21 cellular contexts compared by ENCODE assay signal in the genomic region with DNA sequence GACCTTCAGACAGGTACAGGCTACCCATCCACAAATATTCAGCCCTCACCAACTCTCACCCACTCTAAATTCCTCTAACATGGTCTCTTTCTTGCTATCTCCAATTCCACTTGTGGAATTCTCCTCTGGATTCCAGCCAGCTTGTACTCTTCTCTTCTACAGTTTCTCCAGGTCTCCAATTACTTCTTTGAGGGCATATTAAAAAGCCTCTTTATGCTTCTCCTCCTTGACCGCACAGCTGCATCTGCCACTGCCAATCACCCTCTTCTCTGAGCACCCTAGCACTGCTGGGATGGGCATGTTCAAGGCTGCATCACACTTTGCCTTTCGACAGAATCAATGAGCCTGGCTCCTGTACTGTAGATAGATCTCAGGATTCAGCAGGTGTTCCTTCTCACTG.
A peak's percentile ranks its signal among the peaks of the same experiment; 100 is the strongest.
DNase-seq lines count a peak whose midpoint lies in the region; ATAC-seq and TF ChIP-seq lines count a peak whose summit lies in the region.
"Had no signal": no experiment of that assay in that cellular context is flagged by ENCODE, and none has a peak within 500 bp of the region (broad histone marks: within the 10 kb centered on the region; RNA-seq: fewer than 3 reads in every experiment).

No MANE protein-coding gene starts in this region.

- no peak overlapping the region for H2AK5ac ChIP-seq in neuronal stem cell (ENCODE audit: low read depth, low read length)

- H3K79me1 ChIP-seq in neuronal stem cell (ENCODE audit: low read depth, low read length), result no peaks in the 10 kb centered on the region

- no peak for TF ChIP-seq POLR2A in vagina (IDR thresholded peaks at IDR 0.05)

- no peaks in the 10 kb centered on the region for H3K9me3 ChIP-seq in cardiac muscle cell (ENCODE audit: low read depth)
- H3K9me3 ChIP-seq in neuronal stem cell (replicated peaks in 1 of 2; ENCODE audit: control insufficient read depth in 2 of 2, insufficient read depth in 1 of 2, low read depth in 1 of 2, low read length in 2 of 2), result no peaks in the 10 kb centered on the region
- H3K9me3 ChIP-seq in vagina, result no peaks in the 10 kb centered on the region
- H3K9me3 ChIP-seq: A549, ovary, upper lobe of left lung had no signal

- no peak overlapping the region for H3K4me3 ChIP-seq in cardiac muscle cell
- no peak overlapping the region for H3K4me3 ChIP-seq in neuronal stem cell (ENCODE audit: low read length in 2 of 2)
- no peak overlapping the region for H3K4me3 ChIP-seq in vagina
- H3K4me3 ChIP-seq: A549, ovary, skin epidermis, upper lobe of left lung had no signal

- DNase-seq in cardiac muscle cell (ENCODE audit: low read depth in 1 of 2, low spot score in 1 of 2) (peak in 1 of 2 donors; percentile 48), left ventricle myocardium superior (no peak), neuronal stem cell (ENCODE audit: low spot score) (no peak), vagina (ENCODE audit: extremely low spot score in 2 of 2) (no peak)
- DNase-seq in activated T-helper 1 cell treated with anti-CD3 and anti-CD28 coated beads, Interleukin-12 subunit alpha, Interleukin-12 subunit beta, Interleukin-2, Interleukin-4 antibody, amounts not matched to agents 30 ng/mL and 10 ng/mL and 1 ng/mL, durations not matched to agents 14 hours and 24 hours and 36 hours (ENCODE audit: low spot score), result no peak
- DNase-seq: activated CD4-positive, alpha-beta T cell treated with anti-CD3 and anti-CD28 coated beads for 1 hour; H7; KG1; naive B cell; NCI-H2029 treated with DMSO at 0.1 percent for 48 hours; ovary; stimulated activated CD4-positive, alpha-beta T cell treated with anti-CD3 and anti-CD28 coated beads, Interleukin-2, amount 100 ng/mL, for 48 hours; stimulated activated naive CD8-positive, alpha-beta T cell treated with anti-CD3 and anti-CD28 coated beads, Interleukin-15, Interleukin-2, amounts not matched to agents 100 U/mL and 50 U/mL, for 24 hours; T1000; upper lobe of left lung had no signal

- H3K14ac ChIP-seq in neuronal stem cell (ENCODE audit: low read length), result no peak overlapping the region

- no peak overlapping the region for H3K27ac Mint-ChIP-seq in activated T-helper 1 cell treated with anti-CD3 and anti-CD28 coated beads, Interleukin-12 subunit alpha, Interleukin-12 subunit beta, Interleukin-2, Interleukin-4 antibody, amounts not matched to agents 30 ng/mL and 10 ng/mL and 1 ng/mL, durations not matched to agents 14 hours and 24 hours and 36 hours
- H3K27ac Mint-ChIP-seq: activated naive CD4-positive, alpha-beta T cell treated with anti-CD3 and anti-CD28 coated beads, Interleukin-2, amount 50 U/mL, for 72 hours had no signal

- H3K27ac ChIP-seq in cardiac muscle cell (peak overlapping the region; percentile 85), cingulate gyrus (ENCODE audit: low read depth, low read length) (peak overlapping the region; percentile 96), neuronal stem cell (replicated peaks; ENCODE audit: low read length) (no peak overlapping the region), vagina (peak overlapping the region; percentile 30)
- H3K27ac ChIP-seq: A549 had no signal

- intact Hi-C loops in left ventricle myocardium superior (cut with micrococcal nuclease) (no loop called here), vagina (cut with DNase I) (no loop called here)
- intact Hi-C loops in activated T-helper 1 cell treated with anti-CD3 and anti-CD28 coated beads, Interleukin-12 subunit alpha, Interleukin-12 subunit beta, Interleukin-2, Interleukin-4 antibody, amounts not matched to agents 30 ng/mL and 10 ng/mL and 1 ng/mL, durations not matched to agents 14 hours and 24 hours and 36 hours (cut with micrococcal nuclease), result no loop called here

- no peak overlapping the region for H4K8ac ChIP-seq in neuronal stem cell (ENCODE audit: low read depth, low read length)

- H2BK5ac ChIP-seq in neuronal stem cell (ENCODE audit: low read length), result no peak overlapping the region

- H3K4ac ChIP-seq in neuronal stem cell (ENCODE audit: low read length), result no peak overlapping the region

- H3K4me1 Mint-ChIP-seq in activated T-helper 1 cell treated with anti-CD3 and anti-CD28 coated beads, Interleukin-12 subunit alpha, Interleukin-12 subunit beta, Interleukin-2, Interleukin-4 antibody, amounts not matched to agents 30 ng/mL and 10 ng/mL and 1 ng/mL, durations not matched to agents 14 hours and 24 hours and 36 hours (ENCODE audit: low read depth), result no peaks in the 10 kb centered on the region

- H3K4me1 ChIP-seq in cardiac muscle cell (ENCODE audit: low read depth), result peaks cover 25% of the 10 kb centered on the region
- peaks cover 11 to 19% of the 10 kb centered on the region in 2 donors for H3K4me1 ChIP-seq in neuronal stem cell (ENCODE audit: control insufficient read depth in 2 of 2, insufficient read depth in 1 of 2, low read depth in 1 of 2, low read length in 2 of 2)
- peaks cover 24% of the 10 kb centered on the region for H3K4me1 ChIP-seq in vagina
- H3K4me1 ChIP-seq: A549, upper lobe of left lung had no signal

- H2BK12ac ChIP-seq in neuronal stem cell (ENCODE audit: low read length), result no peak overlapping the region

- no peak overlapping the region for H3K4me3 Mint-ChIP-seq in activated T-helper 1 cell treated with anti-CD3 and anti-CD28 coated beads, Interleukin-12 subunit alpha, Interleukin-12 subunit beta, Interleukin-2, Interleukin-4 antibody, amounts not matched to agents 30 ng/mL and 10 ng/mL and 1 ng/mL, durations not matched to agents 14 hours and 24 hours and 36 hours
- H3K4me3 Mint-ChIP-seq: naive B cell had no signal

- no peak for ATAC-seq in left ventricle myocardium superior
- no peak for ATAC-seq in GM19452 (IDR thresholded peaks at IDR 0.05; ENCODE audit: unreplicated experiment)
- ATAC-seq in HG03280 (IDR thresholded peaks at IDR 0.05; ENCODE audit: unreplicated experiment), result no peak
- ATAC-seq: A549; activated naive CD4-positive, alpha-beta T cell treated with anti-CD3 and anti-CD28 coated beads, Interleukin-2, amount 50 U/mL, for 72 hours; stimulated activated naive CD8-positive, alpha-beta T cell treated with anti-CD3 and anti-CD28 coated beads, Interleukin-15, Interleukin-2, amounts not matched to agents 100 U/mL and 50 U/mL, for 24 hours had no signal

- H3K18ac ChIP-seq in neuronal stem cell (ENCODE audit: low read length), result no peak overlapping the region

- WGBS in neuronal stem cell (ENCODE audit: extremely low coverage in 2 of 2, insufficient read length in 2 of 2, insufficient replicate concordance in 1 of 2), 2 donors, result no CpG with 5 or more reads among the region's 2 CpGs

- no peaks in the 10 kb centered on the region for H3K27me3 ChIP-seq in cardiac muscle cell
- no peaks in the 10 kb centered on the region for H3K27me3 ChIP-seq in neuronal stem cell (ENCODE audit: control insufficient read depth in 3 of 3, insufficient read depth in 3 of 3, low read depth in 1 of 3, low read length in 3 of 3)
- H3K27me3 ChIP-seq in vagina, result no peaks in the 10 kb centered on the region
- H3K27me3 ChIP-seq: ovary, upper lobe of left lung had no signal

- H2BK120ac ChIP-seq in neuronal stem cell (ENCODE audit: low read depth, low read length), result no peak overlapping the region

- no peak overlapping the region for H3K23ac ChIP-seq in neuronal stem cell (ENCODE audit: low read depth, low read length, poor library complexity)

- H3K4me2 ChIP-seq in neuronal stem cell (ENCODE audit: insufficient read depth, low read length, poor library complexity, severe bottlenecking), result no peak overlapping the region
- H3K4me2 ChIP-seq: A549 had no signal

- H3K36me3 ChIP-seq in cardiac muscle cell (no peaks in the 10 kb centered on the region), neuronal stem cell (replicated peaks in 1 of 2; ENCODE audit: control insufficient read depth in 2 of 2, insufficient read depth in 2 of 2, low read length in 2 of 2) (no peaks in the 10 kb centered on the region), vagina (no peaks in the 10 kb centered on the region)
- H3K36me3 ChIP-seq: ovary, upper lobe of left lung had no signal

- H4K91ac ChIP-seq in neuronal stem cell (ENCODE audit: low read depth, low read length, poor library complexity), result no peak overlapping the region

- no peak overlapping the region for H2BK15ac ChIP-seq in neuronal stem cell (ENCODE audit: low read length)

- H3K9me3 Mint-ChIP-seq in activated T-helper 1 cell treated with anti-CD3 and anti-CD28 coated beads, Interleukin-12 subunit alpha, Interleukin-12 subunit beta, Interleukin-2, Interleukin-4 antibody, amounts not matched to agents 30 ng/mL and 10 ng/mL and 1 ng/mL, durations not matched to agents 14 hours and 24 hours and 36 hours, result no peaks in the 10 kb centered on the region

- no peaks in the 10 kb centered on the region for H3K36me3 Mint-ChIP-seq in activated T-helper 1 cell treated with anti-CD3 and anti-CD28 coated beads, Interleukin-12 subunit alpha, Interleukin-12 subunit beta, Interleukin-2, Interleukin-4 antibody, amounts not matched to agents 30 ng/mL and 10 ng/mL and 1 ng/mL, durations not matched to agents 14 hours and 24 hours and 36 hours (ENCODE audit: low read depth)
- H3K36me3 Mint-ChIP-seq: naive B cell had no signal

- no peak for TF ChIP-seq CTCF in cardiac muscle cell (IDR thresholded peaks at IDR 0.05; ENCODE audit: low read depth, low read length)
- TF ChIP-seq CTCF in vagina (IDR thresholded peaks at IDR 0.05), result no peak

- H2AFZ ChIP-seq in neuronal stem cell (ENCODE audit: low read length), result peak overlapping the region; percentile 71

- peaks cover 23% of the 10 kb centered on the region for H3K27me3 Mint-ChIP-seq in activated T-helper 1 cell treated with anti-CD3 and anti-CD28 coated beads, Interleukin-12 subunit alpha, Interleukin-12 subunit beta, Interleukin-2, Interleukin-4 antibody, amounts not matched to agents 30 ng/mL and 10 ng/mL and 1 ng/mL, durations not matched to agents 14 hours and 24 hours and 36 hours (ENCODE audit: insufficient read depth)

- H3K9ac ChIP-seq in neuronal stem cell (ENCODE audit: low read depth, low read length, poor library complexity), result no peak overlapping the region
